ENCODE assay signal across 8 cellular contexts in the genomic region with DNA sequence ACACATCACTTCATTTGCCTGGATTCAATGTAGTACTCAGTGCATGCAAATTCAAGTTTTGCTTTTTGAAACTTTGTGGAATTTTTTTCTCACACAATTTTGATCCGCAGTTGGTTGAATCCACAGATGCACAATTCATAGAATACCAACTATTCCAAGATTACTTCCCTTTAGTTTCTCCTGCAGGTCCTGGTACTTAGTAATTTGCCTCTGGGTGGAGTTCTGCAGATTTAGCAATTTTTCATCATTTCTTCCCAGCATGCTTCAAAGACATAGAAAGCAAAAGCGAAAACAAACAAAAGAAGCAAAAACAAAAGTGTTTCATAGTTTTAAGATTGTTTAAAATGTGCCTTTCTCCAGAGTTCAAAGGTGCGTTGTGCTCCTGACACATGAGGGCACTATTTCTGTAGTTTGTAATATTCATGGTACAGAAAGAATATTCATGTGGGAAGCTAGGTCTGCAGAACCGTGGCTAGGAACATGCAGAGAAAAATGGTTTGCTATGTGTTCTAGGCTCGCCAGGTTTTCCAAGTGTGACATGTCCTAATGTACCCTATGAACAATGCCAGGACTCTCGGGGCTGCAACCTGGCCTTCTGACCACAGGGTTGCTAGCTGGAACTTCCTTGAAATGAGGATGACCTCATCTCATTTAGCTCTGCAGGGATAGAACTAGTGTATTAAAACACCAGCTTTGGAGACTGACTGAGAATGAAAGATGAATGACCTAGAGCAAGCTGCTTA. TPM values are rescaled to one million over a fixed set of nuclear protein-coding genes. Genes with fewer than 3 reads are reported as not detected.
DNase-seq lines count a peak whose midpoint lies in the region; ATAC-seq and TF ChIP-seq lines count a peak whose summit lies in the region.

No MANE protein-coding gene starts in this region.

- POLR2A ChIA-PET in WTC11 (lab: Charles Lee) = interaction anchor here (0.6 kb wide), 1 partner anchor 117 kb away, joined by 3 read pairs; no protein-coding TSS in a partner anchor

- peaks cover 25% of the 10 kb centered on the region for H3K4me1 Mint-ChIP-seq in neural crest cell
- peaks cover 2% of the 10 kb centered on the region; the same call in 1 of the 2 replicates for H3K4me1 Mint-ChIP-seq in WTC11

- H3K27me3 ChIP-seq in KMS-11 (ENCODE audit: insufficient read depth, low read depth) = no peaks in the 10 kb centered on the region

- H3K27ac ChIP-seq in KMS-11 = peak overlapping the region; percentile 37

- H4K20me1 ChIP-seq in KMS-11 (ENCODE audit: insufficient read depth) = no peaks in the 10 kb centered on the region

- CTCF ChIA-PET in WTC11 (lab: Charles Lee) = interaction anchor here (1.0 to 3.1 kb wide), 3 partner anchors 17 to 87 kb away, joined by 4 to 37 read pairs (median 4); no protein-coding TSS in a partner anchor

- peak; percentile 75 for TF ChIP-seq CTCF in KMS-11 (conservative IDR thresholded peaks at IDR 0.05; ENCODE audit: low read depth, low read length)
- TF ChIP-seq CTCF in epithelial cell of esophagus (IDR thresholded peaks at IDR 0.05; ENCODE audit: insufficient read depth, low read depth, low read length, missing control alignments) = peak; percentile 59
- peak; percentile 52 for TF ChIP-seq CTCF in neural crest cell (conservative IDR thresholded peaks at IDR 0.05)
- no peak for TF ChIP-seq CTCF in WTC11 (IDR thresholded peaks at IDR 0.05)

- no peaks in the 10 kb centered on the region for H3K79me2 ChIP-seq in KMS-11 (ENCODE audit: insufficient read depth, low read depth)

- H3K9ac ChIP-seq in KMS-11 = peak overlapping the region; percentile 14; the same call in 1 of the 2 replicates

- H3K4me3 Mint-ChIP-seq in neural crest cell (no peak overlapping the region), WTC11 (no peak overlapping the region)

- peaks cover 23% of the 10 kb centered on the region for H3K4me1 ChIP-seq in KMS-11 (ENCODE audit: low read depth, poor library complexity, severe bottlenecking)

- peak; percentile 22 for DNase-seq in NCI-H2196 (lab: John Stamatoyannopoulos, UW; ENCODE audit: unreplicated experiment)
- DNase-seq in NCI-H2196 treated with DMSO at 0.1 percent for 48 hours (lab: John Stamatoyannopoulos, UW; ENCODE audit: unreplicated experiment) = no peak
- peak; percentile 44 for DNase-seq in activated CD4-positive, alpha-beta T cell treated with anti-CD3 and anti-CD28 coated beads for 48 hours
- DNase-seq in epithelial cell of esophagus (ENCODE audit: low read depth) = peak; percentile 45
- DNase-seq in neural crest cell (ENCODE audit: low read depth, low spot score) = no peak
- no peak for DNase-seq in WTC11 (ENCODE audit: low spot score)

- H3K9me3 Mint-ChIP-seq in neural crest cell = no peaks in the 10 kb centered on the region
- peaks cover 21% of the 10 kb centered on the region for H3K9me3 Mint-ChIP-seq in WTC11

- peaks cover 3% of the 10 kb centered on the region for H3K36me3 Mint-ChIP-seq in neural crest cell (ENCODE audit: low read depth)
- H3K36me3 Mint-ChIP-seq in WTC11 = no peaks in the 10 kb centered on the region

- no peaks in the 10 kb centered on the region for H3K36me3 ChIP-seq in KMS-11 (ENCODE audit: insufficient read depth)

- H2AFZ ChIP-seq in KMS-11 (ENCODE audit: low read depth) = peak overlapping the region; percentile 41

- ATAC-seq in GM21619 (IDR thresholded peaks at IDR 0.05; ENCODE audit: unreplicated experiment) = peak; percentile 71
- no peak for ATAC-seq in WTC11

- no peaks in the 10 kb centered on the region for H3K27me3 Mint-ChIP-seq in neural crest cell (ENCODE audit: low read depth)
- H3K27me3 Mint-ChIP-seq in WTC11 (ENCODE audit: low read depth) = no peaks in the 10 kb centered on the region

- no peak overlapping the region for H3K27ac Mint-ChIP-seq in neural crest cell (ENCODE audit: unreplicated experiment)
- no peak overlapping the region for H3K27ac Mint-ChIP-seq in WTC11

- peak overlapping the region; percentile 84 for H3K4me2 ChIP-seq in KMS-11

- H3K4me3 ChIP-seq in KMS-11 (IDR thresholded peaks at IDR 0.05; ENCODE audit: insufficient read depth, low read depth, low read length) = peak overlapping the region; percentile 79
- no peak overlapping the region for H3K4me3 ChIP-seq in epithelial cell of esophagus (ENCODE audit: low read length)

TF ChIP-seq in WTC11, 78 proteins besides CTCF, POLR2A, EP300 and RAD21 (continues in another document):
- TF ChIP-seq ZNF121 (CRISPR knock-in tag; IDR thresholded peaks at IDR 0.05) (no peak), TP53 (CRISPR knock-in tag; IDR thresholded peaks at IDR 0.05) (no peak), ZNF423 (CRISPR knock-in tag; IDR thresholded peaks at IDR 0.05) (no peak)
- TF ChIP-seq, protein P1, sequence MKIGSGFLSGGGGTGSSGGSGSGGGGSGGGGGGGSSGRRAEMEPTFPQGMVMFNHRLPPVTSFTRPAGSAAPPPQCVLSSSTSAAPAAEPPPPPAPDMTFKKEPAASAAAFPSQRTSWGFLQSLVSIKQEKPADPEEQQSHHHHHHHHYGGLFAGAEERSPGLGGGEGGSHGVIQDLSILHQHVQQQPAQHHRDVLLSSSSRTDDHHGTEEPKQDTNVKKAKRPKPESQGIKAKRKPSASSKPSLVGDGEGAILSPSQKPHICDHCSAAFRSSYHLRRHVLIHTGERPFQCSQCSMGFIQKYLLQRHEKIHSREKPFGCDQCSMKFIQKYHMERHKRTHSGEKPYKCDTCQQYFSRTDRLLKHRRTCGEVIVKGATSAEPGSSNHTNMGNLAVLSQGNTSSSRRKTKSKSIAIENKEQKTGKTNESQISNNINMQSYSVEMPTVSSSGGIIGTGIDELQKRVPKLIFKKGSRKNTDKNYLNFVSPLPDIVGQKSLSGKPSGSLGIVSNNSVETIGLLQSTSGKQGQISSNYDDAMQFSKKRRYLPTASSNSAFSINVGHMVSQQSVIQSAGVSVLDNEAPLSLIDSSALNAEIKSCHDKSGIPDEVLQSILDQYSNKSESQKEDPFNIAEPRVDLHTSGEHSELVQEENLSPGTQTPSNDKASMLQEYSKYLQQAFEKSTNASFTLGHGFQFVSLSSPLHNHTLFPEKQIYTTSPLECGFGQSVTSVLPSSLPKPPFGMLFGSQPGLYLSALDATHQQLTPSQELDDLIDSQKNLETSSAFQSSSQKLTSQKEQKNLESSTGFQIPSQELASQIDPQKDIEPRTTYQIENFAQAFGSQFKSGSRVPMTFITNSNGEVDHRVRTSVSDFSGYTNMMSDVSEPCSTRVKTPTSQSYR (CRISPR knock-in tag; IDR thresholded peaks at IDR 0.05) = no peak
- TF ChIP-seq, protein P2, sequence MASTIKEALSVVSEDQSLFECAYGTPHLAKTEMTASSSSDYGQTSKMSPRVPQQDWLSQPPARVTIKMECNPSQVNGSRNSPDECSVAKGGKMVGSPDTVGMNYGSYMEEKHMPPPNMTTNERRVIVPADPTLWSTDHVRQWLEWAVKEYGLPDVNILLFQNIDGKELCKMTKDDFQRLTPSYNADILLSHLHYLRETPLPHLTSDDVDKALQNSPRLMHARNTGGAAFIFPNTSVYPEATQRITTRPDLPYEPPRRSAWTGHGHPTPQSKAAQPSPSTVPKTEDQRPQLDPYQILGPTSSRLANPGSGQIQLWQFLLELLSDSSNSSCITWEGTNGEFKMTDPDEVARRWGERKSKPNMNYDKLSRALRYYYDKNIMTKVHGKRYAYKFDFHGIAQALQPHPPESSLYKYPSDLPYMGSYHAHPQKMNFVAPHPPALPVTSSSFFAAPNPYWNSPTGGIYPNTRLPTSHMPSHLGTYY (CRISPR knock-in tag; IDR thresholded peaks at IDR 0.05) = no peak
- TF ChIP-seq, protein P3, sequence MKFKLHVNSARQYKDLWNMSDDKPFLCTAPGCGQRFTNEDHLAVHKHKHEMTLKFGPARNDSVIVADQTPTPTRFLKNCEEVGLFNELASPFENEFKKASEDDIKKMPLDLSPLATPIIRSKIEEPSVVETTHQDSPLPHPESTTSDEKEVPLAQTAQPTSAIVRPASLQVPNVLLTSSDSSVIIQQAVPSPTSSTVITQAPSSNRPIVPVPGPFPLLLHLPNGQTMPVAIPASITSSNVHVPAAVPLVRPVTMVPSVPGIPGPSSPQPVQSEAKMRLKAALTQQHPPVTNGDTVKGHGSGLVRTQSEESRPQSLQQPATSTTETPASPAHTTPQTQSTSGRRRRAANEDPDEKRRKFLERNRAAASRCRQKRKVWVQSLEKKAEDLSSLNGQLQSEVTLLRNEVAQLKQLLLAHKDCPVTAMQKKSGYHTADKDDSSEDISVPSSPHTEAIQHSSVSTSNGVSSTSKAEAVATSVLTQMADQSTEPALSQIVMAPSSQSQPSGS (CRISPR knock-in tag; IDR thresholded peaks at IDR 0.05; ENCODE audit: borderline replicate concordance, low read depth) = no peak
- TF ChIP-seq, protein P4, sequence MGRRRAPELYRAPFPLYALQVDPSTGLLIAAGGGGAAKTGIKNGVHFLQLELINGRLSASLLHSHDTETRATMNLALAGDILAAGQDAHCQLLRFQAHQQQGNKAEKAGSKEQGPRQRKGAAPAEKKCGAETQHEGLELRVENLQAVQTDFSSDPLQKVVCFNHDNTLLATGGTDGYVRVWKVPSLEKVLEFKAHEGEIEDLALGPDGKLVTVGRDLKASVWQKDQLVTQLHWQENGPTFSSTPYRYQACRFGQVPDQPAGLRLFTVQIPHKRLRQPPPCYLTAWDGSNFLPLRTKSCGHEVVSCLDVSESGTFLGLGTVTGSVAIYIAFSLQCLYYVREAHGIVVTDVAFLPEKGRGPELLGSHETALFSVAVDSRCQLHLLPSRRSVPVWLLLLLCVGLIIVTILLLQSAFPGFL (CRISPR knock-in tag; IDR thresholded peaks at IDR 0.05; ENCODE audit: borderline replicate concordance) = no peak

RNA-seq across cellular contexts. Expression of a gene that starts 30.0 kb away (rescaled TPM):
- 2.3 and 3.0 TPM in 2 replicates for total RNA-seq in neural crest cell
- 0.23 to 0.71 TPM (median 0.50 TPM) in 3 replicates for total RNA-seq in WTC11 (2021)

RNA-seq across cellular contexts. Expression of a gene that starts 46.4 kb away (rescaled TPM):
- total RNA-seq in neural crest cell = 24.1 and 25.6 TPM in 2 replicates
- total RNA-seq in WTC11 (2021) = 21.0 to 24.7 TPM (median 21.7 TPM) in 3 replicates

Comparison
In these comparisons a context has a peak if more than half of its experiments do, and no peak if none do; other contexts are left out.
1. DNase-seq: peak in NCI-H2196 (single experiment), activated CD4-positive, alpha-beta T cell treated with anti-CD3 and anti-CD28 coated beads for 48 hours (single experiment) and epithelial cell of esophagus (single experiment); none in NCI-H2196 treated with DMSO at 0.1 percent for 48 hours (single experiment), neural crest cell (single experiment) and WTC11 (single experiment).